ENCODE assay signal across 23 cellular contexts in the genomic region with DNA sequence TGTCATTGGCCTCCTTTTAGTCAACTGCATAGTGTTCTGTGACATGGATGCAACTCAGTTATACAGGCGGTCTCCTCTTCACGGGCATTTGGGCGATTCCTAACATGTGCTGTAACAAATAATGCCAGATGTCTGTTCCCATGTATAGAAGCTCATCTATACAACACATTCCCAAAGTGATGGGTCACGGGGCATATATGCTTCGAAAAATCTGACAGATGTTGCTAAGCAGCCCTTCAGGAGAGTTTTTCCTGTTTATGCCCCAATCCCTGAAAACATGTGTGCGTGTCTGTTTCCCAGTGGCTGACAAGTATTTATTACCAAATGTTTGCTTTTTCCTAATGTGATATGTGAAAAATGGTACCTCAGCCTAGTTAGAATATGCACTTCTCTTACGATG. TPM values are rescaled to one million over a fixed set of nuclear protein-coding genes. Genes with fewer than 3 reads are reported as not detected.
DNase-seq lines count a peak whose midpoint lies in the region; ATAC-seq and TF ChIP-seq lines count a peak whose summit lies in the region.
"Had no signal": no experiment of that assay in that cellular context is flagged by ENCODE, and none has a peak within 500 bp of the region (broad histone marks: within the 10 kb centered on the region; RNA-seq: fewer than 3 reads in every experiment).

No MANE protein-coding gene starts in this region.

- no peaks in the 10 kb centered on the region for H4K20me1 ChIP-seq in MM.1S (ENCODE audit: insufficient read depth, low read length)

- no peaks in the 10 kb centered on the region for H3K9me3 ChIP-seq in adipocyte (ENCODE audit: control insufficient read depth, low read length)
- H3K9me3 ChIP-seq in MM.1S (replicated peaks; ENCODE audit: insufficient read depth, low read length), result no peaks in the 10 kb centered on the region
- H3K9me3 ChIP-seq: A549, SJSA1 had no signal

- no peaks in the 10 kb centered on the region for H3K27me3 ChIP-seq in adipocyte (replicated peaks; ENCODE audit: control insufficient read depth, insufficient read depth, low read length)
- H3K27me3 ChIP-seq in MM.1S (replicated peaks; ENCODE audit: insufficient read depth, low read length), result no peaks in the 10 kb centered on the region
- H3K27me3 ChIP-seq: SJSA1 had no signal

- DNase-seq in EH (ENCODE audit: low read depth), result peak; percentile 10
- no peak for DNase-seq in HFFc6
- DNase-seq in adipocyte (ENCODE audit: low read depth), result no peak
- DNase-seq in foreskin fibroblast, result peak; percentile 40 to 75
- no peak for DNase-seq in COLO668 (lab: John Stamatoyannopoulos, UW; ENCODE audit: unreplicated experiment)
- DNase-seq in MM.1S, result no peak
- DNase-seq: CD4-positive, CD25-positive, alpha-beta regulatory T cell; COR-L47; DND-41; H9; Kasumi-1; NCI-H1417; NCI-H1694 treated with DMSO at 0.1 percent for 48 hours; NCI-H2081 treated with DMSO at 0.1 percent for 48 hours; NCI-H2227 treated with DMSO at 0.1 percent for 48 hours; NCI-H510A; NCI-H748 treated with DMSO at 0.1 percent for 48 hours; T-helper 1 cell had no signal

- peak overlapping the region; percentile 42 for H3K27ac Mint-ChIP-seq in HFFc6
- H3K27ac Mint-ChIP-seq: CD4-positive, CD25-positive, alpha-beta regulatory T cell; H9 had no signal

- H3K9ac ChIP-seq in adipocyte (ENCODE audit: low read length) (peak overlapping the region; percentile 19), MM.1S (ENCODE audit: low read length) (no peak overlapping the region)

- H3K27ac ChIP-seq in MM.1S (ENCODE audit: low read length), result no peak overlapping the region
- H3K27ac ChIP-seq: SJSA1 had no signal

- H3K4me1 Mint-ChIP-seq in HFFc6 (ENCODE audit: low read depth), result peaks cover 38% of the 10 kb centered on the region
- H3K4me1 Mint-ChIP-seq: CD4-positive, CD25-positive, alpha-beta regulatory T cell had no signal

- H3K9me3 Mint-ChIP-seq in HFFc6, result no peaks in the 10 kb centered on the region
- H3K9me3 Mint-ChIP-seq: CD4-positive, CD25-positive, alpha-beta regulatory T cell; H9 had no signal

- H3F3A ChIP-seq in MM.1S (ENCODE audit: insufficient read depth, low read length), result no peaks in the 10 kb centered on the region

- H3K4me2 ChIP-seq in MM.1S (ENCODE audit: low read depth, low read length), result no peak overlapping the region
- H3K4me2 ChIP-seq: A549 had no signal

- H3K4me1 ChIP-seq in adipocyte (ENCODE audit: control insufficient read depth, insufficient read depth, low read length), result peaks cover 19% of the 10 kb centered on the region
- 0 out of 2 replicates have a peak, but pooled peaks cover 5% of the 10 kb centered on the region for H3K4me1 ChIP-seq in MM.1S (ENCODE audit: low read length)

- TF ChIP-seq CTCF in HFFc6 (IDR thresholded peaks at IDR 0.05) (no peak), foreskin fibroblast (IDR thresholded peaks at IDR 0.05; ENCODE audit: low read depth, low read length) (no peak), MM.1S (IDR thresholded peaks at IDR 0.05; ENCODE audit: low read length) (no peak)

- H3K4me3 Mint-ChIP-seq in HFFc6, result peak overlapping the region; percentile 67
- H3K4me3 Mint-ChIP-seq: CD4-positive, CD25-positive, alpha-beta regulatory T cell; H9 had no signal

- H2AFZ ChIP-seq in MM.1S (ENCODE audit: low read length), result no peak overlapping the region

- H3K36me3 ChIP-seq in adipocyte (ENCODE audit: control insufficient read depth, insufficient read depth, low read length, severe bottlenecking), result no peaks in the 10 kb centered on the region
- no peaks in the 10 kb centered on the region for H3K36me3 ChIP-seq in MM.1S (replicated peaks; ENCODE audit: insufficient read depth, low read length)

- no peak for ATAC-seq in GM18858 (IDR thresholded peaks at IDR 0.05; ENCODE audit: unreplicated experiment)
- ATAC-seq in GM18520 (IDR thresholded peaks at IDR 0.05; ENCODE audit: unreplicated experiment), result no peak
- ATAC-seq: A549, Right ventricle myocardium inferior had no signal

- H3K4me3 ChIP-seq in adipocyte (ENCODE audit: low read length), result no peak overlapping the region
- peak overlapping the region in 1 of 2 donors; percentile 37 for H3K4me3 ChIP-seq in foreskin fibroblast (ENCODE audit: low read depth in 1 of 2, low read length in 2 of 2)
- no peak overlapping the region for H3K4me3 ChIP-seq in MM.1S (ENCODE audit: low read length)
- H3K4me3 ChIP-seq: A549, SJSA1 had no signal

- H3K9me2 ChIP-seq in MM.1S (replicated peaks; ENCODE audit: insufficient read depth, low read length), result no peaks in the 10 kb centered on the region

- peaks cover 45% of the 10 kb centered on the region for H3K79me2 ChIP-seq in MM.1S (ENCODE audit: low read length)

- no peaks in the 10 kb centered on the region for H3K27me3 Mint-ChIP-seq in HFFc6 (ENCODE audit: insufficient read depth)
- H3K27me3 Mint-ChIP-seq: CD4-positive, CD25-positive, alpha-beta regulatory T cell had no signal

- peaks cover 14% of the 10 kb centered on the region; the same call in 1 of the 2 replicates for H3K36me3 Mint-ChIP-seq in HFFc6 (ENCODE audit: low read depth)
- H3K36me3 Mint-ChIP-seq: CD4-positive, CD25-positive, alpha-beta regulatory T cell had no signal

RNA-seq across cellular contexts. Expression of a gene that starts 25.8 kb away (rescaled TPM):
- 10 to 100 TPM; 11.4 to 14.8 (median 13.5) TPM for total RNA-seq in HFFc6 (2021; fragmentation: NEBNext Ultra II Directional; extraction: Animal tissue kit (Norgen Biotek cat#: 25700))

Comparison
In these comparisons a context has a peak if more than half of its experiments do, and no peak if none do; other contexts are left out.
1. DNase-seq: peak in EH (single experiment) and foreskin fibroblast (2 of 2); none in HFFc6 (single experiment), adipocyte (single experiment), COLO668 (single experiment) and MM.1S (single experiment).